ENCODE assay signal across 8 cellular contexts in the genomic region with DNA sequence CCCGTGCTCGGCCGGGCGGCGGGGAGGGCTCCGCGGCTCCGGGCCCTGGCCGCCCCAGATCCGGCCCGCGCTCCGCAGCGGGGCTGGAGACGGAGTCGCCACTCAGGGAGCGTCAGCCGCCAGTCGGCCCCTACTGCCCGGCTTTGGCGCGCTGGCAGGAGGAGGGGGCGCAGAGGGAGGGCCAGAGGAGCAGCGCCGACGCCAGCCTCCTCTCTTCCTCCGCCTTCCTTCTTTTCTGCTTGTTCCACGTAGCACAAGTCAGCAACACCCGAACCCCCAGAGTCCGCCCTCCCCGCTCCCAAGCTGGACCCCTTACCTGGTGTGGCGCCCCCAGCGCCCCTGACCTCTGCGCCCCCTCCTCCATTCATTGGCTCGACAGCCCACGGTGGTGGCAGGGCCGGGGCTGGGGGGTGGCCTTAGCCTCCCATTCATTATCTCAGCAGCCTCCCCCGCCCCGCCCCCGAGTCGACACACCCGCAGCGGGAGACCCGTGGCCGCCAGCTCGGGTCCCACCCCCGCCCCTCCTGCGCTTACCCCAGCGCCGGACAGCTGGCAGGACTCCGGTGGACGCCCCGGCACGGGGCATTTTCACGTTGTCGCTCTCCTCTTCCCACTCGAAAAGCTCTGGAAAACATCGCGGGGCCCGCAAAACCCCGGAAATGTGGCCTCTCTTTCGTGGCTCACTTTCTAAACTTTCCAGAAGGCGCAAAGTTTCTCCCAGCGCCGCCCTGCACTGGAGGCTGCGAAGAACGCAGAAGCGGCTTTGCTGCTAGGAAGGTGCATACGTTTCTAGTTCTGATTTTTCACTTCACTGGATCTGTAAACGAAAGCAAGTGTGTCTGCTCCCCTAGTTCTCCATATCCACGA. TPM values are rescaled to one million over a fixed set of nuclear protein-coding genes. Genes with fewer than 3 reads are reported as not detected.
DNase-seq lines count a peak whose midpoint lies in the region; ATAC-seq and TF ChIP-seq lines count a peak whose summit lies in the region.

A gene with protein sequence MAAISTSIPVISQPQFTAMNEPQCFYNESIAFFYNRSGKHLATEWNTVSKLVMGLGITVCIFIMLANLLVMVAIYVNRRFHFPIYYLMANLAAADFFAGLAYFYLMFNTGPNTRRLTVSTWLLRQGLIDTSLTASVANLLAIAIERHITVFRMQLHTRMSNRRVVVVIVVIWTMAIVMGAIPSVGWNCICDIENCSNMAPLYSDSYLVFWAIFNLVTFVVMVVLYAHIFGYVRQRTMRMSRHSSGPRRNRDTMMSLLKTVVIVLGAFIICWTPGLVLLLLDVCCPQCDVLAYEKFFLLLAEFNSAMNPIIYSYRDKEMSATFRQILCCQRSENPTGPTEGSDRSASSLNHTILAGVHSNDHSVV (minus strand): TSS at position 135 of the 867 bp plus-strand sequence. CDS start 66,353 bp downstream, outside the sequence.

- TF ChIP-seq CTCF in heart right ventricle (IDR thresholded peaks at IDR 0.05): no peak
- no peak for TF ChIP-seq CTCF in ovary (IDR thresholded peaks at IDR 0.05)

- H3K9me3 Mint-ChIP-seq in activated naive CD8-positive, alpha-beta T cell treated with anti-CD3 and anti-CD28 coated beads, Interleukin-2, amount 10 ng/mL, durations not matched to agents 7 days and 5 days: no peaks in the 10 kb centered on the region

- peaks cover 0 to 33% (median 6%) of the 10 kb centered on the region in 9 donors for H3K4me1 ChIP-seq in heart right ventricle
- peaks cover 8% of the 10 kb centered on the region for H3K4me1 ChIP-seq in ovary (ENCODE audit: insufficient read depth)

- H3K27ac ChIP-seq in heart right ventricle: peak within 1 kb of the TSS; percentile 52 to 91 (median 78)
- peak within 1 kb of the TSS; percentile 74 to 89 for H3K27ac ChIP-seq in ovary

- H3K9me3 ChIP-seq in heart right ventricle (no peaks in the 10 kb centered on the region), ovary (no peaks in the 10 kb centered on the region)

- peak; percentile 50 for DNase-seq in GM04504 (ENCODE audit: low read depth)
- DNase-seq in activated naive CD8-positive, alpha-beta T cell treated with anti-CD3 and anti-CD28 coated beads, Interleukin-2, amount 10 ng/mL, durations not matched to agents 7 days and 5 days: peak; percentile 32
- DNase-seq in heart right ventricle: peak; percentile 18 to 65
- DNase-seq in ovary: peak; percentile 54 to 73 (median 68)
- no peak for DNase-seq in SIG-M5 treated with dmso at 0.1 percent for 504 hours (lab: John Stamatoyannopoulos, UW; ENCODE audit: unreplicated experiment)
- DNase-seq in activated CD4-positive, CD25-positive, alpha-beta regulatory T cell treated with anti-CD3 and anti-CD28 coated beads, Interleukin-2, amount 50 U/mL, for 72 hours: no peak

- peak; percentile 21 for ATAC-seq in HG02938 (IDR thresholded peaks at IDR 0.05; ENCODE audit: unreplicated experiment)
- no peak for ATAC-seq in activated naive CD8-positive, alpha-beta T cell treated with anti-CD3 and anti-CD28 coated beads, Interleukin-2, amount 10 ng/mL, durations not matched to agents 7 days and 5 days (ENCODE audit: low read depth)
- ATAC-seq in heart right ventricle: peak; percentile 44 to 72 (median 60)
- ATAC-seq in HG03378 (IDR thresholded peaks at IDR 0.05; ENCODE audit: unreplicated experiment): no peak

- H3K4me3 ChIP-seq in heart right ventricle (peak within 1 kb of the TSS; percentile 35 to 70 (median 56)), ovary (peak within 1 kb of the TSS; percentile 57)

- peak within 1 kb of the TSS; percentile 65 for H3K4me3 Mint-ChIP-seq in activated naive CD8-positive, alpha-beta T cell treated with anti-CD3 and anti-CD28 coated beads, Interleukin-2, amount 10 ng/mL, durations not matched to agents 7 days and 5 days

- peaks cover 46% of the 10 kb centered on the region for H3K27me3 Mint-ChIP-seq in activated naive CD8-positive, alpha-beta T cell treated with anti-CD3 and anti-CD28 coated beads, Interleukin-2, amount 10 ng/mL, durations not matched to agents 7 days and 5 days

- TF ChIP-seq EP300 in ovary (IDR thresholded peaks at IDR 0.05): no peak

- no peaks in the 10 kb centered on the region for H3K36me3 Mint-ChIP-seq in activated naive CD8-positive, alpha-beta T cell treated with anti-CD3 and anti-CD28 coated beads, Interleukin-2, amount 10 ng/mL, durations not matched to agents 7 days and 5 days

- H3K27me3 ChIP-seq in heart right ventricle (peaks cover 4 to 57% (median 49%) of the 10 kb centered on the region in 7 donors), ovary (no peaks in the 10 kb centered on the region)

- H3K27ac Mint-ChIP-seq in activated naive CD8-positive, alpha-beta T cell treated with anti-CD3 and anti-CD28 coated beads, Interleukin-2, amount 10 ng/mL, durations not matched to agents 7 days and 5 days: no peak within 1 kb of the TSS

- POLR2A ChIA-PET in activated naive CD8-positive, alpha-beta T cell treated with anti-CD3 and anti-CD28 coated beads, Interleukin-2, amount 10 ng/mL, durations not matched to agents 7 days and 5 days (lab: Charles Lee): no interaction called here

- peaks cover 11% of the 10 kb centered on the region for H3K4me1 Mint-ChIP-seq in activated naive CD8-positive, alpha-beta T cell treated with anti-CD3 and anti-CD28 coated beads, Interleukin-2, amount 10 ng/mL, durations not matched to agents 7 days and 5 days

- TF ChIP-seq POLR2A in ovary (IDR thresholded peaks at IDR 0.05): no peak

- 0 to 1% methylated on average over 61 to 71 of the region's 71 CpGs for WGBS in heart right ventricle, 2 donors
- WGBS in ovary, 3 donors: 0 to 1% (median 1%) methylated on average over 41 to 71 of the region's 71 CpGs

- H3K36me3 ChIP-seq in heart right ventricle: no peaks in the 10 kb centered on the region
- H3K36me3 ChIP-seq in ovary: no peaks in the 10 kb centered on the region

- intact Hi-C loops in heart right ventricle (cut with DNase I) (loop anchor here in 3 of 10 donors (5.0 to 10.0 kb wide), 3 partner anchors 144 to 259 kb away; no protein-coding TSS in a partner anchor), ovary (cut with DNase I) (loop anchor here in 2 of 4 donors (5.0 to 10.0 kb wide), 3 partner anchors 61 to 394 kb away; no protein-coding TSS in a partner anchor)

RNA-seq across cellular contexts. Expression of the gene that starts here (rescaled TPM):
- total RNA-seq in activated naive CD8-positive, alpha-beta T cell treated with anti-CD3 and anti-CD28 coated beads, Interleukin-2, amount 10 ng/mL, durations not matched to agents 7 days and 5 days: under 1 TPM in 1 of 2 experiments, not detected in 1; 0.14 TPM
- 10 to 100 TPM in 3 of 10 donors, 1 to 10 TPM in 7; 4.0 to 16.6 (median 7.6) TPM for total RNA-seq in heart right ventricle
- 1 to 10 TPM; 7.3 to 9.6 TPM for polyA plus RNA-seq in heart right ventricle
- 10 to 100 TPM; 14.7 to 29.2 (median 18.4) TPM for total RNA-seq in ovary
- polyA plus RNA-seq in ovary: 10 to 100 TPM; 11.1 to 22.3 TPM

Comparison
In these comparisons a context has a peak if more than half of its experiments do, and no peak if none do; other contexts are left out.
1. RNA of the gene that starts here (total RNA-seq): 14.7 to 29.2 TPM in ovary and 4.0 to 16.6 TPM in heart right ventricle; 0.14 TPM in activated naive CD8-positive, alpha-beta T cell treated with anti-CD3 and anti-CD28 coated beads, Interleukin-2, amount 10 ng/mL, durations not matched to agents 7 days and 5 days; every median in the first group is over 4 times any median in the second.
2. Peak in DNase-seq in activated naive CD8-positive, alpha-beta T cell treated with anti-CD3 and anti-CD28 coated beads, Interleukin-2, amount 10 ng/mL, durations not matched to agents 7 days and 5 days; RNA of the gene not detected or under 1 TPM.
3. DNase-seq: peak in GM04504 (single experiment), heart right ventricle (2 of 2) and ovary (5 of 5); none in SIG-M5 treated with dmso at 0.1 percent for 504 hours (single experiment) and activated CD4-positive, CD25-positive, alpha-beta regulatory T cell treated with anti-CD3 and anti-CD28 coated beads, Interleukin-2, amount 50 U/mL, for 72 hours (single experiment).
4. ATAC-seq: peak in HG02938 (single experiment) and heart right ventricle (8 of 8); none in activated naive CD8-positive, alpha-beta T cell treated with anti-CD3 and anti-CD28 coated beads, Interleukin-2, amount 10 ng/mL, durations not matched to agents 7 days and 5 days (single experiment) and HG03378 (single experiment).